8 cellular contexts compared by ENCODE assay signal in the genomic region with DNA sequence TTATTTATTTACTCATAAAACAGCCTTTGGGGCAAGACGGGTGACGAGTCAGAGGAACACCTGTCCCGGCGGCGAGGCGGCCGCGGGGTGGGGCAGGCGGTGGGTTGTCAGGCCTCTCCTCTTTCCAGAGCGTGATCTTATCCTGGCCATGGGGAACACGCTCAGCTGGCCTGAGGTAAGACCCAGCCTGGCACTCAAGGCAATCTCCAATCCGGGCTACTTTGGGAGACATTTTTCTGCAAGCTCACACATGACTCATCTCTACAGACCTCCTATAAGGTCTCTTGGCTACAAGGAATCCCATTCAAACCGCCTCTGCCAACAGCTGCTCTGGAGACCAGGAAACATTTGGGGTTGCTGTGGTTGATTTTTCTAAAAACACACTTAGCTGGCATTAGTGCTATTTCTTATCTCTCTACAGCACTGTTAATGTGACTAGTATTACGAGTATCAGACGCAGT. TPM values are rescaled to one million over a fixed set of nuclear protein-coding genes. Genes with fewer than 3 reads are reported as not detected.
DNase-seq lines count a peak whose midpoint lies in the region; ATAC-seq and TF ChIP-seq lines count a peak whose summit lies in the region.

No MANE protein-coding gene starts in this region.

- intact Hi-C loops in PC-9 (cut with micrococcal nuclease; ENCODE audit: unreplicated experiment) = loop anchor here (1.0 to 2.0 kb wide), 5 partner anchors 19 to 138 kb away; no protein-coding TSS in a partner anchor

- H3K4me1 Mint-ChIP-seq in activated naive CD8-positive, alpha-beta T cell treated with anti-CD3 and anti-CD28 coated beads, Interleukin-2, amount 10 ng/mL, durations not matched to agents 7 days and 5 days = peaks cover 80% of the 10 kb centered on the region
- peaks cover 90% of the 10 kb centered on the region for H3K4me1 Mint-ChIP-seq in stimulated activated effector memory CD8-positive, alpha-beta T cell treated with anti-CD3 and anti-CD28 coated beads, Interleukin-12 subunit alpha, Interleukin-12 subunit beta, amount 100 ng/mL, for 72 hours

- TF ChIP-seq CTCF in PC-9 (conservative IDR thresholded peaks at IDR 0.05) = no peak
- no peak for TF ChIP-seq CTCF in right atrium auricular region (IDR thresholded peaks at IDR 0.05)

- peak; percentile 61 for DNase-seq in activated naive CD4-positive, alpha-beta T cell treated with Interleukin-2 at 50 U/mL for 16 hours
- DNase-seq in activated naive CD4-positive, alpha-beta T cell (lab: John Stamatoyannopoulos, UW) = no peak
- peak; percentile 95 to 99 for DNase-seq in PC-9
- DNase-seq in activated naive CD8-positive, alpha-beta T cell treated with anti-CD3 and anti-CD28 coated beads, Interleukin-2, amount 10 ng/mL, durations not matched to agents 7 days and 5 days = peak; percentile 58
- no peak for DNase-seq in right atrium auricular region (ENCODE audit: low spot score)
- DNase-seq in stimulated activated effector memory CD8-positive, alpha-beta T cell treated with anti-CD3 and anti-CD28 coated beads, Interleukin-12 subunit alpha, Interleukin-12 subunit beta, amount 100 ng/mL, for 72 hours (ENCODE audit: low spot score in 2 of 2) = peak in 1 of 2 donors; percentile 75
- no peak for DNase-seq in GM19240 (ENCODE audit: insufficient read length, low spot score)

- H3K27ac Mint-ChIP-seq in activated naive CD8-positive, alpha-beta T cell treated with anti-CD3 and anti-CD28 coated beads, Interleukin-2, amount 10 ng/mL, durations not matched to agents 7 days and 5 days = peak overlapping the region; percentile 98
- H3K27ac Mint-ChIP-seq in stimulated activated effector memory CD8-positive, alpha-beta T cell treated with anti-CD3 and anti-CD28 coated beads, Interleukin-12 subunit alpha, Interleukin-12 subunit beta, amount 100 ng/mL, for 72 hours = peak overlapping the region; percentile 95

- H3K9me3 Mint-ChIP-seq in activated naive CD8-positive, alpha-beta T cell treated with anti-CD3 and anti-CD28 coated beads, Interleukin-2, amount 10 ng/mL, durations not matched to agents 7 days and 5 days = no peaks in the 10 kb centered on the region
- no peaks in the 10 kb centered on the region for H3K9me3 Mint-ChIP-seq in stimulated activated effector memory CD8-positive, alpha-beta T cell treated with anti-CD3 and anti-CD28 coated beads, Interleukin-12 subunit alpha, Interleukin-12 subunit beta, amount 100 ng/mL, for 72 hours

- H4K20me1 ChIP-seq in PC-9 (ENCODE audit: insufficient read depth) = peaks cover 20% of the 10 kb centered on the region

- H3K4me3 Mint-ChIP-seq in activated naive CD8-positive, alpha-beta T cell treated with anti-CD3 and anti-CD28 coated beads, Interleukin-2, amount 10 ng/mL, durations not matched to agents 7 days and 5 days = peak overlapping the region; percentile 88
- H3K4me3 Mint-ChIP-seq in stimulated activated effector memory CD8-positive, alpha-beta T cell treated with anti-CD3 and anti-CD28 coated beads, Interleukin-12 subunit alpha, Interleukin-12 subunit beta, amount 100 ng/mL, for 72 hours = peak overlapping the region; percentile 95

- H3K4me1 ChIP-seq in PC-9 (replicated peaks; ENCODE audit: insufficient read depth) = peaks cover 65% of the 10 kb centered on the region
- H3K4me1 ChIP-seq in right atrium auricular region = peaks cover 0 to 95% of the 10 kb centered on the region in 2 donors

- CTCF ChIA-PET in PC-9 (lab: Charles Lee) = interaction anchor here (0.7 to 1.4 kb wide), 2 partner anchors 14 to 547 kb away, joined by 6 to 10 read pairs; no protein-coding TSS in a partner anchor

- BruUV-seq in PC-9 (replicated peaks; lab: Mats Ljungman, UMichigan) = no TSS peak

- H3F3A ChIP-seq in PC-9 (ENCODE audit: insufficient read depth, low read depth) = peaks cover 35% of the 10 kb centered on the region

- peaks cover 58% of the 10 kb centered on the region for H3K79me2 ChIP-seq in PC-9 (ENCODE audit: low read depth)

- ATAC-seq in activated naive CD8-positive, alpha-beta T cell treated with anti-CD3 and anti-CD28 coated beads, Interleukin-2, amount 10 ng/mL, durations not matched to agents 7 days and 5 days (ENCODE audit: low read depth) = no peak
- peak; percentile 19 for ATAC-seq in stimulated activated effector memory CD8-positive, alpha-beta T cell treated with anti-CD3 and anti-CD28 coated beads, Interleukin-12 subunit alpha, Interleukin-12 subunit beta, amount 100 ng/mL, for 72 hours
- no peak for ATAC-seq in HG03521 (IDR thresholded peaks at IDR 0.05; ENCODE audit: unreplicated experiment)

- H3K36me3 Mint-ChIP-seq in activated naive CD8-positive, alpha-beta T cell treated with anti-CD3 and anti-CD28 coated beads, Interleukin-2, amount 10 ng/mL, durations not matched to agents 7 days and 5 days = peaks cover 6% of the 10 kb centered on the region
- H3K36me3 Mint-ChIP-seq in stimulated activated effector memory CD8-positive, alpha-beta T cell treated with anti-CD3 and anti-CD28 coated beads, Interleukin-12 subunit alpha, Interleukin-12 subunit beta, amount 100 ng/mL, for 72 hours = peaks cover 57% of the 10 kb centered on the region

- POLR2A ChIA-PET in PC-9 (lab: Charles Lee; ENCODE audit: unreplicated experiment) = interaction anchor here (0.5 to 1.5 kb wide), 9 partner anchors 50 to 1600 kb away, joined by 3 to 12 read pairs (median 5); no protein-coding TSS in a partner anchor
- POLR2A ChIA-PET in activated naive CD8-positive, alpha-beta T cell treated with anti-CD3 and anti-CD28 coated beads, Interleukin-2, amount 10 ng/mL, durations not matched to agents 7 days and 5 days (lab: Charles Lee) = interaction anchor here (0.8 to 4.0 kb wide), 7 partner anchors 8 to 508 kb away, joined by 3 to 42 read pairs (median 4); no protein-coding TSS in a partner anchor

- no peaks in the 10 kb centered on the region for H3K27me3 Mint-ChIP-seq in activated naive CD8-positive, alpha-beta T cell treated with anti-CD3 and anti-CD28 coated beads, Interleukin-2, amount 10 ng/mL, durations not matched to agents 7 days and 5 days

- no peak overlapping the region for H2AFZ ChIP-seq in PC-9

- H3K36me3 ChIP-seq in PC-9 (ENCODE audit: low read depth) (no peaks in the 10 kb centered on the region), right atrium auricular region (no peaks in the 10 kb centered on the region)

- H3K9me2 ChIP-seq in PC-9 (ENCODE audit: insufficient read depth) = no peaks in the 10 kb centered on the region

- H3K9me3 ChIP-seq in PC-9 (ENCODE audit: insufficient read depth, low read depth) (no peaks in the 10 kb centered on the region), right atrium auricular region (no peaks in the 10 kb centered on the region)

- no peaks in the 10 kb centered on the region for H3K27me3 ChIP-seq in PC-9 (ENCODE audit: insufficient read depth, low read depth)
- no peaks in the 10 kb centered on the region for H3K27me3 ChIP-seq in right atrium auricular region

- peak overlapping the region; percentile 57 for H3K4me2 ChIP-seq in PC-9

- H3K4me3 ChIP-seq in PC-9 = peak overlapping the region; percentile 27; the same call in 1 of the 2 replicates
- H3K4me3 ChIP-seq in right atrium auricular region = no peak overlapping the region

- peak overlapping the region; percentile 82 for H3K27ac ChIP-seq in PC-9
- H3K27ac ChIP-seq in right atrium auricular region = peak overlapping the region; percentile 71 to 72

RNA-seq across cellular contexts. Expression of a gene that starts 6.2 kb away (rescaled TPM):
- total RNA-seq in PC-9 (2021) (66.5 and 76.0 TPM in 2 replicates), right atrium auricular region (10 to 100 TPM; 59.5 to 65.1 TPM)
- total RNA-seq in activated naive CD8-positive, alpha-beta T cell treated with anti-CD3 and anti-CD28 coated beads, Interleukin-2, amount 10 ng/mL, durations not matched to agents 7 days and 5 days = 100 to 1,000 TPM; 129 to 131 TPM

Comparison
In these comparisons a context has a peak if more than half of its experiments do, and no peak if none do; other contexts are left out.
1. DNase-seq: peak in activated naive CD4-positive, alpha-beta T cell treated with Interleukin-2 at 50 U/mL for 16 hours (single experiment), PC-9 (2 of 2) and activated naive CD8-positive, alpha-beta T cell treated with anti-CD3 and anti-CD28 coated beads, Interleukin-2, amount 10 ng/mL, durations not matched to agents 7 days and 5 days (single experiment); none in activated naive CD4-positive, alpha-beta T cell (0 of 4), right atrium auricular region (single experiment) and GM19240 (single experiment).